In genomic region chr18:13437801-13438506, GRCh38 we compare ENCODE assay signal across 11 cellular contexts.
DNase-seq lines count a peak whose midpoint lies in the region; ATAC-seq and TF ChIP-seq lines count a peak whose summit lies in the region.
"Had no signal": no experiment of that assay in that cellular context is flagged by ENCODE, and none has a peak within 500 bp of the region (broad histone marks: within the 10 kb centered on the region; RNA-seq: fewer than 3 reads in every experiment).

No MANE protein-coding gene starts in this region.

- in situ Hi-C loops in Caki2 (cut with HindIII; ENCODE audit: low pct_unique_long_range_greater_than_20kb, low sequenced_read_pairs): no loop called here

- peak; percentile 62 for DNase-seq in Caki2 (ENCODE audit: low read depth)
- peak; percentile 34 for DNase-seq in T-helper 9 cell
- peak; percentile 55 for DNase-seq in activated naive CD4-positive, alpha-beta T cell treated with anti-CD3 and anti-CD28 coated beads, Interleukin-2, amount 50 U/mL, for 16 hours
- peak in 3 of 4 experiments; percentile 14 to 38 (median 25) for DNase-seq in stimulated activated CD4-positive, alpha-beta T cell treated with anti-CD3 and anti-CD28 coated beads, Interleukin-1b, Interleukin-23, amount 100 ng/mL, for 24 hours (ENCODE audit: low read depth in 4 of 4, low spot score in 1 of 4)
- DNase-seq in lower leg skin (ENCODE audit: low spot score in 2 of 2): no peak
- DNase-seq: left lung had no signal

- no peak for TF ChIP-seq CTCF in lower leg skin (IDR thresholded peaks at IDR 0.05)

- H3K4me3 ChIP-seq in lower leg skin (ENCODE audit: low read depth, poor library complexity, severe bottlenecking): no peak overlapping the region
- H3K4me3 ChIP-seq: adrenal gland, esophagus muscularis mucosa, left lung had no signal

- ATAC-seq in HG02970 (IDR thresholded peaks at IDR 0.05; ENCODE audit: low FRiP score, unreplicated experiment) (no peak), HG03571 (IDR thresholded peaks at IDR 0.05; ENCODE audit: unreplicated experiment) (no peak), GM21717 (IDR thresholded peaks at IDR 0.05; ENCODE audit: unreplicated experiment) (no peak)

- intact Hi-C loops in lower leg skin (cut with DNase I; ENCODE audit: low total_unique reads): no loop called here

- WGBS in lower leg skin, 2 donors: 80 to 85% methylated on average over 17 of the region's 17 CpGs

- no peak for TF ChIP-seq POLR2A in lower leg skin (IDR thresholded peaks at IDR 0.05)

Comparison
In these comparisons a context has a peak if more than half of its experiments do, and no peak if none do; other contexts are left out.
1. DNase-seq: peak in Caki2 (single experiment), T-helper 9 cell (single experiment), activated naive CD4-positive, alpha-beta T cell treated with anti-CD3 and anti-CD28 coated beads, Interleukin-2, amount 50 U/mL, for 16 hours (single experiment) and stimulated activated CD4-positive, alpha-beta T cell treated with anti-CD3 and anti-CD28 coated beads, Interleukin-1b, Interleukin-23, amount 100 ng/mL, for 24 hours (3 of 4); none in lower leg skin (0 of 2).